ENCODE assay signal across 1 cellular context in genomic region chr5:115844321-115844817, GRCh38.
TF ChIP-seq lines count a peak whose summit lies in the region.

No MANE protein-coding gene starts in this region.

TF ChIP-seq in SK-N-SH, 30 proteins besides CTCF, POLR2A, EP300 and RAD21 (continued from another document):
- TF ChIP-seq MAX (IDR thresholded peaks at IDR 0.05; ENCODE audit: low read depth) = no peak
- TF ChIP-seq MXI1 (IDR thresholded peaks at IDR 0.05; ENCODE audit: low read depth, low read length) = no peak
- TF ChIP-seq FOSL2 (IDR thresholded peaks at IDR 0.05; ENCODE audit: borderline replicate concordance, low read depth) = no peak
- TF ChIP-seq POLR2AphosphoS5 (IDR thresholded peaks at IDR 0.05; ENCODE audit: low read depth, low read length) = no peak
- TF ChIP-seq FOXM1 (IDR thresholded peaks at IDR 0.05; ENCODE audit: low read depth) = no peak
- no peak for TF ChIP-seq REST (IDR thresholded peaks at IDR 0.05; ENCODE audit: low read depth, low read length)
